In the genomic region with DNA sequence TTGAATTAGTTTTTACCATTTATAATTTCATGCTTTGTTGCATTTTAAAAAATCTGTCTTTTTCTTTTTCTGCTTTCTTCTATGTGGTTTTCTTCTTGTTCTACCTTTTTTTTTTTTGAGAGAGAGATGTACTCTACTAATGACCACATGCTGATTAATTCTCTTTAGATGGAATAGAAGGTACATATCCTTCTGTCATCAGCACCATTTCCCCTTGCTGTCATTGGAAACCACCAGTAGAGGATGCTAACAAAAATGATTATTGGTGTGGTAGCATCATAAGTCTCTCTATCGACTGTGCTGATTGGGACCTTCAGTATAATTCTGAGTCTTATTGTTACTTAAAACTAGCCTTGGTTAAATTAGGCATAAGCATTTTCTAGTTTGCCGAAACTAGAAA, we compare ENCODE assay signal across 9 cellular contexts. TPM values are rescaled to one million over a fixed set of nuclear protein-coding genes. Genes with fewer than 3 reads are reported as not detected.
DNase-seq lines count a peak whose midpoint lies in the region; ATAC-seq and TF ChIP-seq lines count a peak whose summit lies in the region.
"Had no signal": no experiment of that assay in that cellular context is flagged by ENCODE, and none has a peak within 500 bp of the region (broad histone marks: within the 10 kb centered on the region; RNA-seq: fewer than 3 reads in every experiment).

No MANE protein-coding gene starts in this region.

- TF ChIP-seq RAD21 in liver (IDR thresholded peaks at IDR 0.05) = peak; percentile 19 to 33

- H3K9me3 ChIP-seq in liver (ENCODE audit: control insufficient read depth in 4 of 4, low read length in 3 of 4) (no peaks in the 10 kb centered on the region), right lobe of liver (no peaks in the 10 kb centered on the region)

- DNase-seq in right lobe of liver = no peak
- peak; percentile 11 for DNase-seq in OCI-M1 (lab: John Stamatoyannopoulos, UW)
- peak; percentile 47 for DNase-seq in fibroblast of mammary gland (ENCODE audit: low read depth)
- DNase-seq in HK-2 (ENCODE audit: unreplicated experiment) = no peak
- DNase-seq in SHP77 treated with DMSO at 0.1 percent for 48 hours (lab: John Stamatoyannopoulos, UW) = no peak
- DNase-seq in medulla oblongata (ENCODE audit: extremely low spot score) = no peak

- TF ChIP-seq POLR2A in right lobe of liver (IDR thresholded peaks at IDR 0.05) = no peak

- intact Hi-C loops in right lobe of liver (cut with DNase I) = no loop called here

- peaks cover 0 to 15% (median 4%) of the 10 kb centered on the region in 4 donors for H3K4me1 ChIP-seq in liver (ENCODE audit: control insufficient read depth in 4 of 4, insufficient read depth in 4 of 4, low read length in 3 of 4)
- H3K4me1 ChIP-seq in right lobe of liver = peaks cover 0 to 19% (median 0%) of the 10 kb centered on the region in 4 donors

- no peak overlapping the region for H3K9ac ChIP-seq in liver (ENCODE audit: low read depth in 1 of 2, low read length in 2 of 2)

- whole genome bisulfite sequencing in liver = 87% methylated on average over 2 of the region's 2 CpGs
- WGBS in right lobe of liver (ENCODE audit: insufficient coverage, low coverage, low lambda C conversion rate, missing lambda C conversion rate) = 70% methylated on average over 2 of the region's 2 CpGs

- H3K27me3 ChIP-seq in liver (ENCODE audit: control insufficient read depth in 4 of 4, insufficient read depth in 4 of 4, low read length in 3 of 4) = no peaks in the 10 kb centered on the region
- H3K27me3 ChIP-seq in right lobe of liver = no peaks in the 10 kb centered on the region

- H3K36me3 ChIP-seq in liver (ENCODE audit: control insufficient read depth in 4 of 4, insufficient read depth in 3 of 4, low read depth in 1 of 4, low read length in 3 of 4) = no peaks in the 10 kb centered on the region
- no peaks in the 10 kb centered on the region for H3K36me3 ChIP-seq in right lobe of liver

- TF ChIP-seq CTCF in liver (IDR thresholded peaks at IDR 0.05; ENCODE audit: low read depth, low read length, missing input control) (peak; percentile 25), right lobe of liver (IDR thresholded peaks at IDR 0.05) (peak in 2 of 4 donors; percentile 15 to 20), fibroblast of mammary gland (conservative IDR thresholded peaks at IDR 0.05; ENCODE audit: control insufficient read depth, insufficient read depth, low read depth, low read length) (peak; percentile 47)

- H3K27ac ChIP-seq in liver (ENCODE audit: low read depth in 1 of 2, low read length in 2 of 2) (no peak overlapping the region), right lobe of liver (no peak overlapping the region)

- ATAC-seq in right lobe of liver = no peak
- ATAC-seq in GM21529 (IDR thresholded peaks at IDR 0.05; ENCODE audit: unreplicated experiment) = no peak
- ATAC-seq: sciatic nerve had no signal

- no peak overlapping the region for H3K4me3 ChIP-seq in liver (ENCODE audit: low read depth in 1 of 3, low read length in 3 of 3)
- H3K4me3 ChIP-seq in right lobe of liver = no peak overlapping the region
- H3K4me3 ChIP-seq in fibroblast of mammary gland (ENCODE audit: control insufficient read depth, low read depth, low read length) = peak overlapping the region; percentile 82

TF ChIP-seq in liver, 16 proteins besides CTCF, POLR2A, EP300 and RAD21:
- TF ChIP-seq NR2F2 (IDR thresholded peaks at IDR 0.05) (no peak), EGR1 (IDR thresholded peaks at IDR 0.05; ENCODE audit: low read depth in 2 of 2) (no peak), HNF4G (IDR thresholded peaks at IDR 0.05) (no peak), HNF4A (conservative IDR thresholded peaks at IDR 0.05) (no peak), SP1 (IDR thresholded peaks at IDR 0.05) (no peak), FOXA2 (IDR thresholded peaks at IDR 0.05) (no peak), GABPA (IDR thresholded peaks at IDR 0.05 in 1 of 2, conservative IDR thresholded peaks at IDR 0.05 in 1 of 2) (no peak), JUND (IDR thresholded peaks at IDR 0.05) (no peak), FOXA1 (IDR thresholded peaks at IDR 0.05) (no peak), RXRA (IDR thresholded peaks at IDR 0.05) (no peak)
- TF ChIP-seq, protein P1, sequence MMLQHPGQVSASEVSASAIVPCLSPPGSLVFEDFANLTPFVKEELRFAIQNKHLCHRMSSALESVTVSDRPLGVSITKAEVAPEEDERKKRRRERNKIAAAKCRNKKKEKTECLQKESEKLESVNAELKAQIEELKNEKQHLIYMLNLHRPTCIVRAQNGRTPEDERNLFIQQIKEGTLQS (IDR thresholded peaks at IDR 0.05) = no peak
- TF ChIP-seq, protein P2, sequence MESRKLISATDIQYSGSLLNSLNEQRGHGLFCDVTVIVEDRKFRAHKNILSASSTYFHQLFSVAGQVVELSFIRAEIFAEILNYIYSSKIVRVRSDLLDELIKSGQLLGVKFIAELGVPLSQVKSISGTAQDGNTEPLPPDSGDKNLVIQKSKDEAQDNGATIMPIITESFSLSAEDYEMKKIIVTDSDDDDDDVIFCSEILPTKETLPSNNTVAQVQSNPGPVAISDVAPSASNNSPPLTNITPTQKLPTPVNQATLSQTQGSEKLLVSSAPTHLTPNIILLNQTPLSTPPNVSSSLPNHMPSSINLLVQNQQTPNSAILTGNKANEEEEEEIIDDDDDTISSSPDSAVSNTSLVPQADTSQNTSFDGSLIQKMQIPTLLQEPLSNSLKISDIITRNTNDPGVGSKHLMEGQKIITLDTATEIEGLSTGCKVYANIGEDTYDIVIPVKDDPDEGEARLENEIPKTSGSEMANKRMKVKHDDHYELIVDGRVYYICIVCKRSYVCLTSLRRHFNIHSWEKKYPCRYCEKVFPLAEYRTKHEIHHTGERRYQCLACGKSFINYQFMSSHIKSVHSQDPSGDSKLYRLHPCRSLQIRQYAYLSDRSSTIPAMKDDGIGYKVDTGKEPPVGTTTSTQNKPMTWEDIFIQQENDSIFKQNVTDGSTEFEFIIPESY (IDR thresholded peaks at IDR 0.05) = no peak
- TF ChIP-seq, protein P3, sequence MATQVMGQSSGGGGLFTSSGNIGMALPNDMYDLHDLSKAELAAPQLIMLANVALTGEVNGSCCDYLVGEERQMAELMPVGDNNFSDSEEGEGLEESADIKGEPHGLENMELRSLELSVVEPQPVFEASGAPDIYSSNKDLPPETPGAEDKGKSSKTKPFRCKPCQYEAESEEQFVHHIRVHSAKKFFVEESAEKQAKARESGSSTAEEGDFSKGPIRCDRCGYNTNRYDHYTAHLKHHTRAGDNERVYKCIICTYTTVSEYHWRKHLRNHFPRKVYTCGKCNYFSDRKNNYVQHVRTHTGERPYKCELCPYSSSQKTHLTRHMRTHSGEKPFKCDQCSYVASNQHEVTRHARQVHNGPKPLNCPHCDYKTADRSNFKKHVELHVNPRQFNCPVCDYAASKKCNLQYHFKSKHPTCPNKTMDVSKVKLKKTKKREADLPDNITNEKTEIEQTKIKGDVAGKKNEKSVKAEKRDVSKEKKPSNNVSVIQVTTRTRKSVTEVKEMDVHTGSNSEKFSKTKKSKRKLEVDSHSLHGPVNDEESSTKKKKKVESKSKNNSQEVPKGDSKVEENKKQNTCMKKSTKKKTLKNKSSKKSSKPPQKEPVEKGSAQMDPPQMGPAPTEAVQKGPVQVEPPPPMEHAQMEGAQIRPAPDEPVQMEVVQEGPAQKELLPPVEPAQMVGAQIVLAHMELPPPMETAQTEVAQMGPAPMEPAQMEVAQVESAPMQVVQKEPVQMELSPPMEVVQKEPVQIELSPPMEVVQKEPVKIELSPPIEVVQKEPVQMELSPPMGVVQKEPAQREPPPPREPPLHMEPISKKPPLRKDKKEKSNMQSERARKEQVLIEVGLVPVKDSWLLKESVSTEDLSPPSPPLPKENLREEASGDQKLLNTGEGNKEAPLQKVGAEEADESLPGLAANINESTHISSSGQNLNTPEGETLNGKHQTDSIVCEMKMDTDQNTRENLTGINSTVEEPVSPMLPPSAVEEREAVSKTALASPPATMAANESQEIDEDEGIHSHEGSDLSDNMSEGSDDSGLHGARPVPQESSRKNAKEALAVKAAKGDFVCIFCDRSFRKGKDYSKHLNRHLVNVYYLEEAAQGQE (IDR thresholded peaks at IDR 0.05) = no peak
- TF ChIP-seq, protein P4, sequence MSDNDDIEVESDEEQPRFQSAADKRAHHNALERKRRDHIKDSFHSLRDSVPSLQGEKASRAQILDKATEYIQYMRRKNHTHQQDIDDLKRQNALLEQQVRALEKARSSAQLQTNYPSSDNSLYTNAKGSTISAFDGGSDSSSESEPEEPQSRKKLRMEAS (IDR thresholded peaks at IDR 0.05) = no peak

RNA-seq across cellular contexts. Expression of a gene that starts 3.6 kb away (rescaled TPM):
- total RNA-seq in liver (10 to 100 TPM in 1 of 2 donors, 1 to 10 TPM in 1; 8.0 to 19.6 TPM), right lobe of liver (10 to 100 TPM in 5 of 6 experiments, 1 to 10 TPM in 1; 10.0 to 17.6 (median 13.6) TPM)
- polyA plus RNA-seq in liver = 1 to 10 TPM; 3.2 to 5.0 TPM

Comparison
In these comparisons a context has a peak if more than half of its experiments do, and no peak if none do; other contexts are left out.
1. DNase-seq: peak in OCI-M1 (single experiment) and fibroblast of mammary gland (single experiment); none in right lobe of liver (0 of 3), HK-2 (single experiment), SHP77 treated with DMSO at 0.1 percent for 48 hours (single experiment) and medulla oblongata (single experiment).